ENCODE assay signal across 1 cellular context in genomic region chr22:42915980-42916765, GRCh38.
TF ChIP-seq lines count a peak whose summit lies in the region.

No MANE protein-coding gene starts in this region.

TF ChIP-seq in HepG2, 621 proteins besides CTCF, POLR2A, EP300 and RAD21 (continues in another document):
- TF ChIP-seq FOXA1 (IDR thresholded peaks at IDR 0.05): no peak
- no peak for TF ChIP-seq FOXA1 (CRISPR knock-in tag; IDR thresholded peaks at IDR 0.05)
- TF ChIP-seq RARA (CRISPR knock-in tag; IDR thresholded peaks at IDR 0.05): no peak
- TF ChIP-seq DZIP1 (CRISPR knock-in tag; IDR thresholded peaks at IDR 0.05): no peak
- TF ChIP-seq HNF4A (CRISPR knock-in tag; IDR thresholded peaks at IDR 0.05): peak; percentile 20; the same call in 1 of the 2 replicates
- no peak for TF ChIP-seq XBP1 (CRISPR knock-in tag; IDR thresholded peaks at IDR 0.05)
- no peak for TF ChIP-seq JUNB (CRISPR knock-in tag; IDR thresholded peaks at IDR 0.05; ENCODE audit: borderline replicate concordance)
- no peak for TF ChIP-seq MLLT10 (CRISPR knock-in tag; IDR thresholded peaks at IDR 0.05)
- no peak for TF ChIP-seq ZZZ3 (CRISPR knock-in tag; IDR thresholded peaks at IDR 0.05; ENCODE audit: borderline replicate concordance)
- TF ChIP-seq ZNF282 (IDR thresholded peaks at IDR 0.05; ENCODE audit: partially characterized antibody): no peak
- TF ChIP-seq POLR2AphosphoS5 (IDR thresholded peaks at IDR 0.05; ENCODE audit: low read depth, low read length): no peak
- no peak for TF ChIP-seq ZBTB33 (CRISPR knock-in tag; IDR thresholded peaks at IDR 0.05)
- TF ChIP-seq NPAS2 (CRISPR knock-in tag; IDR thresholded peaks at IDR 0.05; ENCODE audit: borderline replicate concordance): no peak
- 0 out of 2 replicates have a peak, but pooled peaks have one; percentile 44 for TF ChIP-seq SP5 (CRISPR knock-in tag; IDR thresholded peaks at IDR 0.05; ENCODE audit: borderline replicate concordance, low read depth)
- 0 out of 2 replicates have a peak, but pooled peaks have one; percentile 15 for TF ChIP-seq IRF2 (CRISPR knock-in tag; IDR thresholded peaks at IDR 0.05)
- peak; percentile 76; the same call in 1 of the 2 replicates for TF ChIP-seq ZNF292 (CRISPR knock-in tag; IDR thresholded peaks at IDR 0.05; ENCODE audit: borderline replicate concordance, low read depth)
- no peak for TF ChIP-seq ATM (IDR thresholded peaks at IDR 0.05; ENCODE audit: borderline replicate concordance)
- no peak for TF ChIP-seq ZNF431 (CRISPR knock-in tag; IDR thresholded peaks at IDR 0.05; ENCODE audit: borderline replicate concordance, low read depth)
- no peak for TF ChIP-seq PHF8 (CRISPR knock-in tag; IDR thresholded peaks at IDR 0.05)
- TF ChIP-seq SOX6 (IDR thresholded peaks at IDR 0.05): no peak
- TF ChIP-seq SOX6 (CRISPR knock-in tag; IDR thresholded peaks at IDR 0.05): 0 out of 2 replicates have a peak, but pooled peaks have one; percentile 26
- no peak for TF ChIP-seq ZIK1 (CRISPR knock-in tag; IDR thresholded peaks at IDR 0.05; ENCODE audit: borderline replicate concordance, low read depth)
- TF ChIP-seq ZNF781 (CRISPR knock-in tag; IDR thresholded peaks at IDR 0.05; ENCODE audit: borderline replicate concordance, not compliant biosample characterization): no peak
- 0 out of 2 replicates have a peak, but pooled peaks have one; percentile 45 for TF ChIP-seq NR0B2 (CRISPR knock-in tag; IDR thresholded peaks at IDR 0.05)
- TF ChIP-seq ZNF556 (CRISPR knock-in tag; IDR thresholded peaks at IDR 0.05; ENCODE audit: borderline replicate concordance): no peak
- peak; percentile 52 for TF ChIP-seq MAX (IDR thresholded peaks at IDR 0.05)
- no peak for TF ChIP-seq NAIF1 (CRISPR knock-in tag; IDR thresholded peaks at IDR 0.05; ENCODE audit: borderline replicate concordance)
- no peak for TF ChIP-seq ZNF207 (IDR thresholded peaks at IDR 0.05; ENCODE audit: borderline replicate concordance)
- TF ChIP-seq ZNF337 (CRISPR knock-in tag; IDR thresholded peaks at IDR 0.05; ENCODE audit: borderline replicate concordance, low read depth): no peak
- TF ChIP-seq ZHX1 (CRISPR knock-in tag; IDR thresholded peaks at IDR 0.05; ENCODE audit: low read depth): no peak
- TF ChIP-seq ZNF563 (CRISPR knock-in tag; IDR thresholded peaks at IDR 0.05): no peak
- TF ChIP-seq ZNF687 (CRISPR knock-in tag; IDR thresholded peaks at IDR 0.05): peak; percentile 70
- TF ChIP-seq EED (CRISPR knock-in tag; IDR thresholded peaks at IDR 0.05): no peak
- no peak for TF ChIP-seq ZBTB1 (CRISPR knock-in tag; IDR thresholded peaks at IDR 0.05; ENCODE audit: borderline replicate concordance)
- TF ChIP-seq SAP130 (CRISPR knock-in tag; IDR thresholded peaks at IDR 0.05; ENCODE audit: low read depth): peak; percentile 26; the same call in 1 of the 2 replicates
- TF ChIP-seq THAP9 (CRISPR knock-in tag; IDR thresholded peaks at IDR 0.05; ENCODE audit: borderline replicate concordance): no peak
- no peak for TF ChIP-seq ZBTB20 (CRISPR knock-in tag; IDR thresholded peaks at IDR 0.05; ENCODE audit: borderline replicate concordance, low read depth)
- TF ChIP-seq ZNF10 (CRISPR knock-in tag; IDR thresholded peaks at IDR 0.05; ENCODE audit: borderline replicate concordance, low read depth): no peak
- TF ChIP-seq PCBP1 (IDR thresholded peaks at IDR 0.05; ENCODE audit: borderline replicate concordance, low read depth, low read length): peak; percentile 94; the same call in 1 of the 2 replicates
- no peak for TF ChIP-seq CENPBD1 (CRISPR knock-in tag; IDR thresholded peaks at IDR 0.05; ENCODE audit: borderline replicate concordance, low read depth)
- TF ChIP-seq ZNF577 (CRISPR knock-in tag; IDR thresholded peaks at IDR 0.05; ENCODE audit: borderline replicate concordance, low read depth): no peak
- TF ChIP-seq FOSL2 (CRISPR knock-in tag; IDR thresholded peaks at IDR 0.05): 0 out of 2 replicates have a peak, but pooled peaks have one; percentile 11
- peak; percentile 55; the same call in 1 of the 2 replicates for TF ChIP-seq ZNF281 (CRISPR knock-in tag; IDR thresholded peaks at IDR 0.05; ENCODE audit: borderline replicate concordance)
